10 cellular contexts compared by ENCODE assay signal in the genomic region with DNA sequence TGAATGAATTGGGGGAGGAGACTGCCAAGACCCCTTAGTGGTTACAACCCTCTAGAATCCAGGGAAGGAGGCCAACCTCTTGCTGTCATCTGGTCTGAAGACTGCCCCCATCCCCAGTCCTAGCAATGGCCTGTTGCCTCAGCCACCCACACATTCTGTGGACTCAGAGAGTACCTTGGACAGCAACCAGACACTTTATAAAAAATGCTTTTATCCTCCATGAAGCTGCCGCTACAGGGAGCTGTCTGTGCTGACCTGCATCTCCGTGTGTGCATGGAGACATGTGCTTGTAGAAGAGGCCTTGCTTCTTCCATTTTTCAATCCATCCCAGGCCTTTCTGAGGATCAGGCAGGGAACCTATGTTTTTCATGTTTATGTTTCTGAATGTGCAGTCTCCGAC. TPM values are rescaled to one million over a fixed set of nuclear protein-coding genes. Genes with fewer than 3 reads are reported as not detected.
DNase-seq lines count a peak whose midpoint lies in the region; ATAC-seq and TF ChIP-seq lines count a peak whose summit lies in the region.
"Had no signal": no experiment of that assay in that cellular context is flagged by ENCODE, and none has a peak within 500 bp of the region (broad histone marks: within the 10 kb centered on the region; RNA-seq: fewer than 3 reads in every experiment).

No MANE protein-coding gene starts in this region.

- CTCF ChIA-PET in HEK293T (lab: Yijun Ruan, JAX) = interaction anchor here (1.4 kb wide), 1 partner anchor 14 kb away, joined by 5 read pairs; no protein-coding TSS in a partner anchor

- H3K4me3 ChIP-seq in neuronal stem cell (ENCODE audit: low read length in 2 of 2) (no peak overlapping the region), gastrocnemius medialis (no peak overlapping the region)

- no peak overlapping the region for H3K9ac ChIP-seq in neuronal stem cell (ENCODE audit: low read depth, low read length, poor library complexity)

- H3K9me3 ChIP-seq in neuronal stem cell (replicated peaks in 1 of 2; ENCODE audit: control insufficient read depth in 2 of 2, insufficient read depth in 1 of 2, low read depth in 1 of 2, low read length in 2 of 2) = no peaks in the 10 kb centered on the region
- H3K9me3 ChIP-seq in gastrocnemius medialis = no peaks in the 10 kb centered on the region

- ATAC-seq in gastrocnemius medialis = no peak
- ATAC-seq: right cardiac atrium; stimulated activated naive B cell treated with anti-CD40 and anti-IgM and Interleukin-4, amounts not matched to agents 10 μg/mL and 1 μg/mL and 100 μg/mL, for 72 hours had no signal

- no peak for TF ChIP-seq CTCF in gastrocnemius medialis (IDR thresholded peaks at IDR 0.05 in 4 of 5, conservative IDR thresholded peaks at IDR 0.05 in 1 of 5)

- no peak overlapping the region for H3K4ac ChIP-seq in neuronal stem cell (ENCODE audit: low read length)

- H2AK5ac ChIP-seq in neuronal stem cell (ENCODE audit: low read depth, low read length) = no peak overlapping the region

- H2BK120ac ChIP-seq in neuronal stem cell (ENCODE audit: low read depth, low read length) = no peak overlapping the region

- H3K36me3 ChIP-seq in neuronal stem cell (replicated peaks in 1 of 2; ENCODE audit: control insufficient read depth in 2 of 2, insufficient read depth in 2 of 2, low read length in 2 of 2) (no peaks in the 10 kb centered on the region), gastrocnemius medialis (no peaks in the 10 kb centered on the region)

- H3K27ac ChIP-seq in neuronal stem cell (replicated peaks; ENCODE audit: low read length) (no peak overlapping the region), gastrocnemius medialis (no peak overlapping the region)

- no peak overlapping the region for H2AFZ ChIP-seq in neuronal stem cell (ENCODE audit: low read length)

- H3K79me1 ChIP-seq in neuronal stem cell (ENCODE audit: low read depth, low read length) = no peaks in the 10 kb centered on the region

- H3K23ac ChIP-seq in neuronal stem cell (ENCODE audit: low read depth, low read length, poor library complexity) = no peak overlapping the region

- H4K8ac ChIP-seq in neuronal stem cell (ENCODE audit: low read depth, low read length) = no peak overlapping the region

- H3K27me3 ChIP-seq in neuronal stem cell (ENCODE audit: control insufficient read depth in 3 of 3, insufficient read depth in 3 of 3, low read depth in 1 of 3, low read length in 3 of 3) = peaks cover 0 to 49% (median 0%) of the 10 kb centered on the region in 3 experiments
- peaks cover 6 to 20% (median 14%) of the 10 kb centered on the region in 3 donors for H3K27me3 ChIP-seq in gastrocnemius medialis

- WGBS in neuronal stem cell (ENCODE audit: extremely low coverage in 2 of 2, insufficient read length in 2 of 2, insufficient replicate concordance in 1 of 2), 2 donors = no CpG with 5 or more reads among the region's 3 CpGs

- intact Hi-C loops in gastrocnemius medialis (cut with DNase I; ENCODE audit: low total_unique reads) = no loop called here

- no peak overlapping the region for H2BK12ac ChIP-seq in neuronal stem cell (ENCODE audit: low read length)

- DNase-seq in HEK293T (ENCODE audit: extremely low spot score) (peak; percentile 47), NOMO-1 treated with dmso at 0.1 percent for 144 hours (lab: John Stamatoyannopoulos, UW; ENCODE audit: unreplicated experiment) (peak; percentile 9), ecto neural progenitor cell (ENCODE audit: low spot score) (peak; percentile 66), neuronal stem cell (ENCODE audit: low spot score) (peak; percentile 73), DMS114 treated with DMSO at 0.1 percent for 48 hours (lab: John Stamatoyannopoulos, UW; ENCODE audit: unreplicated experiment) (no peak), DMS153 treated with DMSO at 0.1 percent for 48 hours (lab: John Stamatoyannopoulos, UW; ENCODE audit: unreplicated experiment) (no peak), NCI-H2227 treated with DMSO at 0.1 percent for 48 hours (lab: John Stamatoyannopoulos, UW) (no peak), gastrocnemius medialis (no peak)
- DNase-seq: right cardiac atrium; stimulated activated naive B cell treated with anti-CD40 and anti-IgM and Interleukin-4, amounts not matched to agents 10 μg/mL and 1 μg/mL and 100 μg/mL, for 72 hours had no signal

- no peak overlapping the region for H2BK15ac ChIP-seq in neuronal stem cell (ENCODE audit: low read length)

- no peak overlapping the region for H3K14ac ChIP-seq in neuronal stem cell (ENCODE audit: low read length)

- no peak for TF ChIP-seq POLR2A in gastrocnemius medialis (IDR thresholded peaks at IDR 0.05)

- POLR2A ChIA-PET in HEK293T (lab: Yijun Ruan, JAX) = no interaction called here

- H3K4me1 ChIP-seq in neuronal stem cell (ENCODE audit: control insufficient read depth in 2 of 2, insufficient read depth in 1 of 2, low read depth in 1 of 2, low read length in 2 of 2) (peaks cover 0 to 14% of the 10 kb centered on the region in 2 donors), gastrocnemius medialis (no peaks in the 10 kb centered on the region)

- no peak overlapping the region for H4K91ac ChIP-seq in neuronal stem cell (ENCODE audit: low read depth, low read length, poor library complexity)

- H2BK5ac ChIP-seq in neuronal stem cell (ENCODE audit: low read length) = no peak overlapping the region

- in situ Hi-C loops in gastrocnemius medialis (cut with MboI; ENCODE audit: low sequenced_read_pairs in 4 of 4) = no loop called here

- H3K18ac ChIP-seq in neuronal stem cell (ENCODE audit: low read length) = no peak overlapping the region

- H3K4me2 ChIP-seq in neuronal stem cell (ENCODE audit: insufficient read depth, low read length, poor library complexity, severe bottlenecking) = no peak overlapping the region

TF ChIP-seq in HEK293T, 16 proteins besides CTCF, POLR2A, EP300 and RAD21:
- TF ChIP-seq FOXA1 (IDR thresholded peaks at IDR 0.05) (no peak), FOXM1 (IDR thresholded peaks at IDR 0.05; ENCODE audit: borderline replicate concordance) (no peak), ZNF384 (IDR thresholded peaks at IDR 0.05) (no peak; the same call in 1 of the 2 replicates), BHLHE40 (IDR thresholded peaks at IDR 0.05; ENCODE audit: borderline replicate concordance) (no peak), SUZ12 (IDR thresholded peaks at IDR 0.05) (no peak), HDGF (IDR thresholded peaks at IDR 0.05; ENCODE audit: borderline replicate concordance) (no peak), SP1 (IDR thresholded peaks at IDR 0.05) (no peak), CTBP1 (IDR thresholded peaks at IDR 0.05; ENCODE audit: borderline replicate concordance) (no peak), LEF1 (IDR thresholded peaks at IDR 0.05; ENCODE audit: borderline replicate concordance) (no peak), NFRKB (IDR thresholded peaks at IDR 0.05) (no peak), ARNT (IDR thresholded peaks at IDR 0.05) (no peak), FOXK2 (IDR thresholded peaks at IDR 0.05) (no peak), TARDBP (IDR thresholded peaks at IDR 0.05) (no peak), L3MBTL2 (conservative IDR thresholded peaks at IDR 0.05) (no peak), ELF4 (IDR thresholded peaks at IDR 0.05) (no peak)
- TF ChIP-seq, protein P1, sequence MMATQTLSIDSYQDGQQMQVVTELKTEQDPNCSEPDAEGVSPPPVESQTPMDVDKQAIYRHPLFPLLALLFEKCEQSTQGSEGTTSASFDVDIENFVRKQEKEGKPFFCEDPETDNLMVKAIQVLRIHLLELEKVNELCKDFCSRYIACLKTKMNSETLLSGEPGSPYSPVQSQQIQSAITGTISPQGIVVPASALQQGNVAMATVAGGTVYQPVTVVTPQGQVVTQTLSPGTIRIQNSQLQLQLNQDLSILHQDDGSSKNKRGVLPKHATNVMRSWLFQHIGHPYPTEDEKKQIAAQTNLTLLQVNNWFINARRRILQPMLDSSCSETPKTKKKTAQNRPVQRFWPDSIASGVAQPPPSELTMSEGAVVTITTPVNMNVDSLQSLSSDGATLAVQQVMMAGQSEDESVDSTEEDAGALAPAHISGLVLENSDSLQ (IDR thresholded peaks at IDR 0.05) = no peak

RNA-seq across cellular contexts. Expression of a gene that starts 15.2 kb away (rescaled TPM):
- 0.20 TPM for polyA plus RNA-seq in neuronal stem cell (2013, experiment 1 of 2)
- 0.19 TPM for polyA plus RNA-seq in neuronal stem cell (2013, experiment 2 of 2)
- total RNA-seq in gastrocnemius medialis = 1 to 10 TPM in 1 of 4 donors, under 1 TPM in 3; 0.26 to 1.2 (median 0.35) TPM

Comparison
In these comparisons a context has a peak if more than half of its experiments do, and no peak if none do; other contexts are left out.
1. DNase-seq: peak in HEK293T (single experiment), NOMO-1 treated with dmso at 0.1 percent for 144 hours (single experiment), ecto neural progenitor cell (single experiment) and neuronal stem cell (single experiment); none in DMS114 treated with DMSO at 0.1 percent for 48 hours (single experiment), DMS153 treated with DMSO at 0.1 percent for 48 hours (single experiment), NCI-H2227 treated with DMSO at 0.1 percent for 48 hours (single experiment) and gastrocnemius medialis (0 of 2).